In the genomic region with DNA sequence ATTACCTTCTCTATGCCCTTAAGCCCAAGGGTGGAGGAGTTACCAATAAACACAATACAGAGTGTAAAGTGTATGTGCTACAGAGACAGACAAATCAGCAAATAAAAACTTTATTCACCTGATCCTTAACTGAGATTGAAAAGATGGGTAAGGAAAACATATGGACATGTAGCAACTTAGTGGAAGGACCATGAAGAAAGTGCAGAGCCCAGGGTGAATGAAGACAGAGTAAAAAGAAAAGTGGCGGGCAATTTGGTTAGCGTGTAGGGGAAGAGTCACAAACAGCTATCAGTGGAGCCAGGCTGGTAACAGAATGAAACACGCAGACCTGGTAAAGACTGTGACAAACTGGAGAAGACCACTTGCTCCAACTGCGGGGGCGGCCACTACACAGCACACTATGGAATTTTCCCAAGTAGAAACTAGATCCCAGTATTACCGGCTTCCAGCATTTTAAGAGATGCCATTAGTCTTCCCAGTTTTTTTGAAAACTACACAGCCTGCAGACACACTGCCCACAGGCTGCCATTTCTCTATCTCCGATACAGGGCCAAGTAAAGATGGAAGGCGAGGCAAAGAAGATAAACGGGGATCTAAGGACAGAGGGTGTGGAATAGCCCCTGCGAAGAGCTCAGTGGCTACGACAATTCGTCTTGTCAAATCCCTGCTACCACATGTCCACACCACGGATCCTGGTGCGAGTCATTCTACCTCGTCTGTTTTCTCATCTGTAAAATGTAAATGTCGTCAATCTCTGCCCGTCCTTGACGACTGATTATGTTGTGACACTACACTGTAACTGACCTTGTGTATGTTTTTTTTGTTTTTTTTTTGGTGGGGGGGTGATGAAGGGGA, we compare ENCODE assay signal across 8 cellular contexts.
A peak's percentile ranks its signal among the peaks of the same experiment; 100 is the strongest.
DNase-seq lines count a peak whose midpoint lies in the region; ATAC-seq and TF ChIP-seq lines count a peak whose summit lies in the region.

No MANE protein-coding gene starts in this region.

- H3K27me3 ChIP-seq in HUES6 (ENCODE audit: control insufficient read depth, insufficient read depth, low read length) (no peaks in the 10 kb centered on the region), iPS-20b (ENCODE audit: insufficient read depth, low read length) (no peaks in the 10 kb centered on the region)

- peaks cover 22% of the 10 kb centered on the region for H3K36me3 ChIP-seq in HUES6 (ENCODE audit: control insufficient read depth, insufficient read depth, low read length)
- peaks cover 20% of the 10 kb centered on the region for H3K36me3 ChIP-seq in iPS-20b (ENCODE audit: insufficient read depth, low read depth, low read length)

- H3K27me3 Mint-ChIP-seq in stimulated activated naive CD8-positive, alpha-beta T cell treated with anti-CD3 and anti-CD28 coated beads, Interleukin-15, Interleukin-2, amounts not matched to agents 100 ng/mL and 50 ng/mL, for 24 hours, result peaks cover 5% of the 10 kb centered on the region

- no peak for TF ChIP-seq CTCF in C4-2B (conservative IDR thresholded peaks at IDR 0.05)

- H3K4me1 Mint-ChIP-seq in stimulated activated naive CD8-positive, alpha-beta T cell treated with anti-CD3 and anti-CD28 coated beads, Interleukin-15, Interleukin-2, amounts not matched to agents 100 ng/mL and 50 ng/mL, for 24 hours (ENCODE audit: low read depth), result peaks cover 52% of the 10 kb centered on the region

- H3K4me3 ChIP-seq in HUES6 (ENCODE audit: low read depth, low read length) (peak overlapping the region; percentile 98), iPS-20b (ENCODE audit: low read length) (peak overlapping the region; percentile 87)

- H3K9ac ChIP-seq in HUES6 (ENCODE audit: low read length) (peak overlapping the region; percentile 94), iPS-20b (ENCODE audit: low read depth, low read length) (peak overlapping the region; percentile 96)

- H3K4me1 ChIP-seq in HUES6 (ENCODE audit: control insufficient read depth, insufficient read depth, low read length) (peaks cover 10% of the 10 kb centered on the region), iPS-20b (ENCODE audit: insufficient read depth, low read length) (peaks cover 16% of the 10 kb centered on the region)

- H3K9me3 ChIP-seq in HUES6 (ENCODE audit: control insufficient read depth, insufficient read depth, low read depth, low read length) (no peaks in the 10 kb centered on the region), iPS-20b (ENCODE audit: insufficient read depth, low read depth, low read length) (no peaks in the 10 kb centered on the region)

- DNase-seq in amniotic epithelial cell (ENCODE audit: low read depth) (peak; percentile 38), ecto neural progenitor cell (ENCODE audit: low spot score) (no peak), putamen (ENCODE audit: low spot score) (no peak)

- peak overlapping the region; percentile 96 for H3K27ac Mint-ChIP-seq in stimulated activated naive CD8-positive, alpha-beta T cell treated with anti-CD3 and anti-CD28 coated beads, Interleukin-15, Interleukin-2, amounts not matched to agents 100 ng/mL and 50 ng/mL, for 24 hours

- peaks cover 45% of the 10 kb centered on the region for H3K36me3 Mint-ChIP-seq in stimulated activated naive CD8-positive, alpha-beta T cell treated with anti-CD3 and anti-CD28 coated beads, Interleukin-15, Interleukin-2, amounts not matched to agents 100 ng/mL and 50 ng/mL, for 24 hours (ENCODE audit: low read depth)

- peak overlapping the region; percentile 100 for H3K27ac ChIP-seq in C4-2B
- H3K27ac ChIP-seq in HUES6 (ENCODE audit: low read depth, low read length), result peak overlapping the region; percentile 96; the same call in 1 of the 2 replicates
- peak overlapping the region; percentile 27 for H3K27ac ChIP-seq in iPS-20b (ENCODE audit: low read length)

- H3K4me3 Mint-ChIP-seq in stimulated activated naive CD8-positive, alpha-beta T cell treated with anti-CD3 and anti-CD28 coated beads, Interleukin-15, Interleukin-2, amounts not matched to agents 100 ng/mL and 50 ng/mL, for 24 hours, result peak overlapping the region; percentile 96

- H3K9me3 Mint-ChIP-seq in stimulated activated naive CD8-positive, alpha-beta T cell treated with anti-CD3 and anti-CD28 coated beads, Interleukin-15, Interleukin-2, amounts not matched to agents 100 ng/mL and 50 ng/mL, for 24 hours, result peaks cover 4% of the 10 kb centered on the region

- no peak for ATAC-seq in HG02973 (IDR thresholded peaks at IDR 0.05; ENCODE audit: unreplicated experiment)

Comparison
In these comparisons a context has a peak if more than half of its experiments do, and no peak if none do; other contexts are left out.
1. H3K27ac ChIP-seq: peak in every context shown above with its lines; median percentile 100 in C4-2B; 96 in HUES6; 27 in iPS-20b.